Comparison of ENCODE assay signal across 2 cellular contexts in the genomic region with DNA sequence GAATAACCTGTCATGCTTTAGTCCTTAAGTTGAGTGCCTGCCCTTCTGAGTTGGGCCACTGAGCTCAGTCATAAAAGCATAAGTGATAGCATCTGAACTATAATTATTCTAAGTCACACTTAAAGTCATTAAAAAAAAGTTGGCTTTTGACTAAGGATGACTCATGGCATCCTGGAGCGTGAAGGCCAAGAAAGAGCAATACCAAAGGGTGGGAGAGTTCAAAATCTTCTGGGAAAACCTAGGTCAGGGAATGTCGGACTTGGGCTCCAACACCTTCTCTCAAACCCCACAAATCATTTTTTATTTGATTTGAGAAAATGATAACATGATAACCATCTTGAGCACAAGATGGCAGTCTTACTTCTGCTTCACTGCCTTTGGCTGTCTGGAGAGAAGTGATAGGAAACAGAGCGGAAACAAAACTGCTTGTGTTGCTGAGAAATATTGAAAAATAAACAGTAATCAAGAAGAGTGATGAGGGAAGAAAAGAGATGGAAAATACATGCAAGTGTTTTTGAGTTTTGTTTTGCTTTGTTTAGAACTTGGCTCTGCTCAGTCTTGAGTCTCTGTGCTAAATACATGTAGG.
TF ChIP-seq lines count a peak whose summit lies in the region.

No MANE protein-coding gene starts in this region.

TF ChIP-seq in HCT116, 20 proteins besides CTCF, POLR2A, EP300 and RAD21:
- TF ChIP-seq, protein P1, sequence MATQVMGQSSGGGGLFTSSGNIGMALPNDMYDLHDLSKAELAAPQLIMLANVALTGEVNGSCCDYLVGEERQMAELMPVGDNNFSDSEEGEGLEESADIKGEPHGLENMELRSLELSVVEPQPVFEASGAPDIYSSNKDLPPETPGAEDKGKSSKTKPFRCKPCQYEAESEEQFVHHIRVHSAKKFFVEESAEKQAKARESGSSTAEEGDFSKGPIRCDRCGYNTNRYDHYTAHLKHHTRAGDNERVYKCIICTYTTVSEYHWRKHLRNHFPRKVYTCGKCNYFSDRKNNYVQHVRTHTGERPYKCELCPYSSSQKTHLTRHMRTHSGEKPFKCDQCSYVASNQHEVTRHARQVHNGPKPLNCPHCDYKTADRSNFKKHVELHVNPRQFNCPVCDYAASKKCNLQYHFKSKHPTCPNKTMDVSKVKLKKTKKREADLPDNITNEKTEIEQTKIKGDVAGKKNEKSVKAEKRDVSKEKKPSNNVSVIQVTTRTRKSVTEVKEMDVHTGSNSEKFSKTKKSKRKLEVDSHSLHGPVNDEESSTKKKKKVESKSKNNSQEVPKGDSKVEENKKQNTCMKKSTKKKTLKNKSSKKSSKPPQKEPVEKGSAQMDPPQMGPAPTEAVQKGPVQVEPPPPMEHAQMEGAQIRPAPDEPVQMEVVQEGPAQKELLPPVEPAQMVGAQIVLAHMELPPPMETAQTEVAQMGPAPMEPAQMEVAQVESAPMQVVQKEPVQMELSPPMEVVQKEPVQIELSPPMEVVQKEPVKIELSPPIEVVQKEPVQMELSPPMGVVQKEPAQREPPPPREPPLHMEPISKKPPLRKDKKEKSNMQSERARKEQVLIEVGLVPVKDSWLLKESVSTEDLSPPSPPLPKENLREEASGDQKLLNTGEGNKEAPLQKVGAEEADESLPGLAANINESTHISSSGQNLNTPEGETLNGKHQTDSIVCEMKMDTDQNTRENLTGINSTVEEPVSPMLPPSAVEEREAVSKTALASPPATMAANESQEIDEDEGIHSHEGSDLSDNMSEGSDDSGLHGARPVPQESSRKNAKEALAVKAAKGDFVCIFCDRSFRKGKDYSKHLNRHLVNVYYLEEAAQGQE (IDR thresholded peaks at IDR 0.05; ENCODE audit: low read depth), result no peak
- no peak for TF ChIP-seq ZFX (IDR thresholded peaks at IDR 0.05)
- TF ChIP-seq FOSL1 (IDR thresholded peaks at IDR 0.05; ENCODE audit: low read depth), result no peak
- TF ChIP-seq YY1 (IDR thresholded peaks at IDR 0.05; ENCODE audit: extremely low read depth, insufficient replicate concordance, low read depth, low read length), result no peak
- no peak for TF ChIP-seq JUND (IDR thresholded peaks at IDR 0.05)
- TF ChIP-seq SIN3A (IDR thresholded peaks at IDR 0.05; ENCODE audit: low read depth), result no peak
- no peak for TF ChIP-seq ZNF274 (IDR thresholded peaks at IDR 0.05; ENCODE audit: low read depth, low read length)
- no peak for TF ChIP-seq SP1 (IDR thresholded peaks at IDR 0.05; ENCODE audit: low read depth)
- TF ChIP-seq, protein P2, sequence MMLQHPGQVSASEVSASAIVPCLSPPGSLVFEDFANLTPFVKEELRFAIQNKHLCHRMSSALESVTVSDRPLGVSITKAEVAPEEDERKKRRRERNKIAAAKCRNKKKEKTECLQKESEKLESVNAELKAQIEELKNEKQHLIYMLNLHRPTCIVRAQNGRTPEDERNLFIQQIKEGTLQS (IDR thresholded peaks at IDR 0.05), result no peak
- no peak for TF ChIP-seq EZH2phosphoT487 (IDR thresholded peaks at IDR 0.05; ENCODE audit: borderline replicate concordance)
- no peak for TF ChIP-seq SRF (IDR thresholded peaks at IDR 0.05; ENCODE audit: low read depth)
- no peak for TF ChIP-seq TCF7L2 (IDR thresholded peaks at IDR 0.05; ENCODE audit: borderline replicate concordance, extremely low read depth, insufficient read depth, insufficient read length)
- TF ChIP-seq POLR2AphosphoS5 (IDR thresholded peaks at IDR 0.05; ENCODE audit: low read depth, low read length), result no peak
- TF ChIP-seq EGR1 (IDR thresholded peaks at IDR 0.05; ENCODE audit: low read depth), result no peak
- TF ChIP-seq, protein P3, sequence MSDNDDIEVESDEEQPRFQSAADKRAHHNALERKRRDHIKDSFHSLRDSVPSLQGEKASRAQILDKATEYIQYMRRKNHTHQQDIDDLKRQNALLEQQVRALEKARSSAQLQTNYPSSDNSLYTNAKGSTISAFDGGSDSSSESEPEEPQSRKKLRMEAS (IDR thresholded peaks at IDR 0.05), result no peak
- TF ChIP-seq ELF1 (IDR thresholded peaks at IDR 0.05; ENCODE audit: borderline replicate concordance, low read depth), result no peak

TF ChIP-seq in H1, 55 proteins besides CTCF, POLR2A, EP300 and RAD21:
- TF ChIP-seq, protein P4, sequence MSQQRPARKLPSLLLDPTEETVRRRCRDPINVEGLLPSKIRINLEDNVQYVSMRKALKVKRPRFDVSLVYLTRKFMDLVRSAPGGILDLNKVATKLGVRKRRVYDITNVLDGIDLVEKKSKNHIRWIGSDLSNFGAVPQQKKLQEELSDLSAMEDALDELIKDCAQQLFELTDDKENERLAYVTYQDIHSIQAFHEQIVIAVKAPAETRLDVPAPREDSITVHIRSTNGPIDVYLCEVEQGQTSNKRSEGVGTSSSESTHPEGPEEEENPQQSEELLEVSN (IDR thresholded peaks at IDR 0.05), result no peak
- TF ChIP-seq BCL11A (IDR thresholded peaks at IDR 0.05; ENCODE audit: low read depth in 2 of 2, low read length in 2 of 2) (no peak), POU5F1 (IDR thresholded peaks at IDR 0.05; ENCODE audit: low read depth, low read length) (no peak), SAP30 (IDR thresholded peaks at IDR 0.05; ENCODE audit: insufficient read depth, insufficient replicate concordance, low read length) (no peak), SP4 (IDR thresholded peaks at IDR 0.05; ENCODE audit: low read length) (no peak), RBBP5 (IDR thresholded peaks at IDR 0.05; ENCODE audit: borderline replicate concordance, low read depth, low read length) (no peak), SP1 (IDR thresholded peaks at IDR 0.05; ENCODE audit: low read depth, low read length) (no peak), CHD1 (IDR thresholded peaks at IDR 0.05; ENCODE audit: low read depth, low read length) (no peak), BRCA1 (IDR thresholded peaks at IDR 0.05; ENCODE audit: low read depth, low read length) (no peak), MAFK (IDR thresholded peaks at IDR 0.05; ENCODE audit: low read depth, low read length) (no peak)
- TF ChIP-seq, protein P5, sequence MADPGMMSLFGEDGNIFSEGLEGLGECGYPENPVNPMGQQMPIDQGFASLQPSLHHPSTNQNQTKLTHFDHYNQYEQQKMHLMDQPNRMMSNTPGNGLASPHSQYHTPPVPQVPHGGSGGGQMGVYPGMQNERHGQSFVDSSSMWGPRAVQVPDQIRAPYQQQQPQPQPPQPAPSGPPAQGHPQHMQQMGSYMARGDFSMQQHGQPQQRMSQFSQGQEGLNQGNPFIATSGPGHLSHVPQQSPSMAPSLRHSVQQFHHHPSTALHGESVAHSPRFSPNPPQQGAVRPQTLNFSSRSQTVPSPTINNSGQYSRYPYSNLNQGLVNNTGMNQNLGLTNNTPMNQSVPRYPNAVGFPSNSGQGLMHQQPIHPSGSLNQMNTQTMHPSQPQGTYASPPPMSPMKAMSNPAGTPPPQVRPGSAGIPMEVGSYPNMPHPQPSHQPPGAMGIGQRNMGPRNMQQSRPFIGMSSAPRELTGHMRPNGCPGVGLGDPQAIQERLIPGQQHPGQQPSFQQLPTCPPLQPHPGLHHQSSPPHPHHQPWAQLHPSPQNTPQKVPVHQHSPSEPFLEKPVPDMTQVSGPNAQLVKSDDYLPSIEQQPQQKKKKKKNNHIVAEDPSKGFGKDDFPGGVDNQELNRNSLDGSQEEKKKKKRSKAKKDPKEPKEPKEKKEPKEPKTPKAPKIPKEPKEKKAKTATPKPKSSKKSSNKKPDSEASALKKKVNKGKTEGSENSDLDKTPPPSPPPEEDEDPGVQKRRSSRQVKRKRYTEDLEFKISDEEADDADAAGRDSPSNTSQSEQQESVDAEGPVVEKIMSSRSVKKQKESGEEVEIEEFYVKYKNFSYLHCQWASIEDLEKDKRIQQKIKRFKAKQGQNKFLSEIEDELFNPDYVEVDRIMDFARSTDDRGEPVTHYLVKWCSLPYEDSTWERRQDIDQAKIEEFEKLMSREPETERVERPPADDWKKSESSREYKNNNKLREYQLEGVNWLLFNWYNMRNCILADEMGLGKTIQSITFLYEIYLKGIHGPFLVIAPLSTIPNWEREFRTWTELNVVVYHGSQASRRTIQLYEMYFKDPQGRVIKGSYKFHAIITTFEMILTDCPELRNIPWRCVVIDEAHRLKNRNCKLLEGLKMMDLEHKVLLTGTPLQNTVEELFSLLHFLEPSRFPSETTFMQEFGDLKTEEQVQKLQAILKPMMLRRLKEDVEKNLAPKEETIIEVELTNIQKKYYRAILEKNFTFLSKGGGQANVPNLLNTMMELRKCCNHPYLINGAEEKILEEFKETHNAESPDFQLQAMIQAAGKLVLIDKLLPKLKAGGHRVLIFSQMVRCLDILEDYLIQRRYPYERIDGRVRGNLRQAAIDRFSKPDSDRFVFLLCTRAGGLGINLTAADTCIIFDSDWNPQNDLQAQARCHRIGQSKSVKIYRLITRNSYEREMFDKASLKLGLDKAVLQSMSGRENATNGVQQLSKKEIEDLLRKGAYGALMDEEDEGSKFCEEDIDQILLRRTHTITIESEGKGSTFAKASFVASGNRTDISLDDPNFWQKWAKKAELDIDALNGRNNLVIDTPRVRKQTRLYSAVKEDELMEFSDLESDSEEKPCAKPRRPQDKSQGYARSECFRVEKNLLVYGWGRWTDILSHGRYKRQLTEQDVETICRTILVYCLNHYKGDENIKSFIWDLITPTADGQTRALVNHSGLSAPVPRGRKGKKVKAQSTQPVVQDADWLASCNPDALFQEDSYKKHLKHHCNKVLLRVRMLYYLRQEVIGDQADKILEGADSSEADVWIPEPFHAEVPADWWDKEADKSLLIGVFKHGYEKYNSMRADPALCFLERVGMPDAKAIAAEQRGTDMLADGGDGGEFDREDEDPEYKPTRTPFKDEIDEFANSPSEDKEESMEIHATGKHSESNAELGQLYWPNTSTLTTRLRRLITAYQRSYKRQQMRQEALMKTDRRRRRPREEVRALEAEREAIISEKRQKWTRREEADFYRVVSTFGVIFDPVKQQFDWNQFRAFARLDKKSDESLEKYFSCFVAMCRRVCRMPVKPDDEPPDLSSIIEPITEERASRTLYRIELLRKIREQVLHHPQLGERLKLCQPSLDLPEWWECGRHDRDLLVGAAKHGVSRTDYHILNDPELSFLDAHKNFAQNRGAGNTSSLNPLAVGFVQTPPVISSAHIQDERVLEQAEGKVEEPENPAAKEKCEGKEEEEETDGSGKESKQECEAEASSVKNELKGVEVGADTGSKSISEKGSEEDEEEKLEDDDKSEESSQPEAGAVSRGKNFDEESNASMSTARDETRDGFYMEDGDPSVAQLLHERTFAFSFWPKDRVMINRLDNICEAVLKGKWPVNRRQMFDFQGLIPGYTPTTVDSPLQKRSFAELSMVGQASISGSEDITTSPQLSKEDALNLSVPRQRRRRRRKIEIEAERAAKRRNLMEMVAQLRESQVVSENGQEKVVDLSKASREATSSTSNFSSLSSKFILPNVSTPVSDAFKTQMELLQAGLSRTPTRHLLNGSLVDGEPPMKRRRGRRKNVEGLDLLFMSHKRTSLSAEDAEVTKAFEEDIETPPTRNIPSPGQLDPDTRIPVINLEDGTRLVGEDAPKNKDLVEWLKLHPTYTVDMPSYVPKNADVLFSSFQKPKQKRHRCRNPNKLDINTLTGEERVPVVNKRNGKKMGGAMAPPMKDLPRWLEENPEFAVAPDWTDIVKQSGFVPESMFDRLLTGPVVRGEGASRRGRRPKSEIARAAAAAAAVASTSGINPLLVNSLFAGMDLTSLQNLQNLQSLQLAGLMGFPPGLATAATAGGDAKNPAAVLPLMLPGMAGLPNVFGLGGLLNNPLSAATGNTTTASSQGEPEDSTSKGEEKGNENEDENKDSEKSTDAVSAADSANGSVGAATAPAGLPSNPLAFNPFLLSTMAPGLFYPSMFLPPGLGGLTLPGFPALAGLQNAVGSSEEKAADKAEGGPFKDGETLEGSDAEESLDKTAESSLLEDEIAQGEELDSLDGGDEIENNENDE (IDR thresholded peaks at IDR 0.05; ENCODE audit: insufficient replicate concordance, low read length), result no peak
- TF ChIP-seq, protein P3 (IDR thresholded peaks at IDR 0.05), result no peak
- TF ChIP-seq, protein P6, sequence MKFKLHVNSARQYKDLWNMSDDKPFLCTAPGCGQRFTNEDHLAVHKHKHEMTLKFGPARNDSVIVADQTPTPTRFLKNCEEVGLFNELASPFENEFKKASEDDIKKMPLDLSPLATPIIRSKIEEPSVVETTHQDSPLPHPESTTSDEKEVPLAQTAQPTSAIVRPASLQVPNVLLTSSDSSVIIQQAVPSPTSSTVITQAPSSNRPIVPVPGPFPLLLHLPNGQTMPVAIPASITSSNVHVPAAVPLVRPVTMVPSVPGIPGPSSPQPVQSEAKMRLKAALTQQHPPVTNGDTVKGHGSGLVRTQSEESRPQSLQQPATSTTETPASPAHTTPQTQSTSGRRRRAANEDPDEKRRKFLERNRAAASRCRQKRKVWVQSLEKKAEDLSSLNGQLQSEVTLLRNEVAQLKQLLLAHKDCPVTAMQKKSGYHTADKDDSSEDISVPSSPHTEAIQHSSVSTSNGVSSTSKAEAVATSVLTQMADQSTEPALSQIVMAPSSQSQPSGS (IDR thresholded peaks at IDR 0.05; ENCODE audit: low read length), result no peak
